ENCODE assay signal across 1 cellular context in the genomic region with DNA sequence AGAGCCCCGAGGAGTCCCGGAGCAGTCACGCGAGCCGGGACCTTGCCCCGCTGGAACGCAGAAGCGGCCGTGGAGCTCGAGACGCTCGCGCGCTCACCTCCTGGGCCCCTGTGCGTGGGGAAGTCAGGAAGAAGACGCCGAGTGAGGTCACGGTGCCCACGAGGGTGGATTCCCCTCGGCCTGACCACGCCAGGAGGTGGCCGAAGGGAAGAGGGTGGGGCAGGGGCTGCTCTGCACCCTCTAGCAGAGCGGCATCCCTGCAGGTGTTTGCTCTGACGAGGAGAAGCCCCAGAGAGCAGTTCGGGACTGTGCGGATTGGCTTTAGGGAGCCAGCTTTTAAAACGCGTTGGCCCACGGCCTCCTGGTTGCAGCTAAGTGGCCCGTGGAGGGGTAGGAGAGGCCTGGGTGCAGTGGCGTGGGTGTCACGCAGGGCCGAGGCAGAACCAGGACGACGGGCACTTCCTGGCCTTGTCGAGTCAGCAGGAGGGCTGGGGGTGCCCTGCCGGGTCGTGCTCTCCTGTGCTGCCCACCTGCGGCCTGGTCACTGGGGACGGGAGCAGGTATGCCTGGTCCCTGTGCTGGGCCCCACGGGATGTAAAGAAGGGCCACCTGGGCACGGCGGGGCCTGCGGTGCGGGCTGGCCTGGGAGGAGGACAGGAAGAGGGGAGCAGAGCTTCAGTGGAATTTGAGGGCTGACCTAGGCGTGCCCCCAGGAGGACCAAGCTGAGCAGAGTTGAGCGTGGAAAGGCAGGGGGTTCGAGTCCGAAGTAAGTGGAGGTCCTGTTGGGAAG.
TF ChIP-seq lines count a peak whose summit lies in the region.

No MANE protein-coding gene starts in this region.

TF ChIP-seq in H1, 55 proteins besides CTCF, POLR2A, EP300 and RAD21:
- TF ChIP-seq, protein P1, sequence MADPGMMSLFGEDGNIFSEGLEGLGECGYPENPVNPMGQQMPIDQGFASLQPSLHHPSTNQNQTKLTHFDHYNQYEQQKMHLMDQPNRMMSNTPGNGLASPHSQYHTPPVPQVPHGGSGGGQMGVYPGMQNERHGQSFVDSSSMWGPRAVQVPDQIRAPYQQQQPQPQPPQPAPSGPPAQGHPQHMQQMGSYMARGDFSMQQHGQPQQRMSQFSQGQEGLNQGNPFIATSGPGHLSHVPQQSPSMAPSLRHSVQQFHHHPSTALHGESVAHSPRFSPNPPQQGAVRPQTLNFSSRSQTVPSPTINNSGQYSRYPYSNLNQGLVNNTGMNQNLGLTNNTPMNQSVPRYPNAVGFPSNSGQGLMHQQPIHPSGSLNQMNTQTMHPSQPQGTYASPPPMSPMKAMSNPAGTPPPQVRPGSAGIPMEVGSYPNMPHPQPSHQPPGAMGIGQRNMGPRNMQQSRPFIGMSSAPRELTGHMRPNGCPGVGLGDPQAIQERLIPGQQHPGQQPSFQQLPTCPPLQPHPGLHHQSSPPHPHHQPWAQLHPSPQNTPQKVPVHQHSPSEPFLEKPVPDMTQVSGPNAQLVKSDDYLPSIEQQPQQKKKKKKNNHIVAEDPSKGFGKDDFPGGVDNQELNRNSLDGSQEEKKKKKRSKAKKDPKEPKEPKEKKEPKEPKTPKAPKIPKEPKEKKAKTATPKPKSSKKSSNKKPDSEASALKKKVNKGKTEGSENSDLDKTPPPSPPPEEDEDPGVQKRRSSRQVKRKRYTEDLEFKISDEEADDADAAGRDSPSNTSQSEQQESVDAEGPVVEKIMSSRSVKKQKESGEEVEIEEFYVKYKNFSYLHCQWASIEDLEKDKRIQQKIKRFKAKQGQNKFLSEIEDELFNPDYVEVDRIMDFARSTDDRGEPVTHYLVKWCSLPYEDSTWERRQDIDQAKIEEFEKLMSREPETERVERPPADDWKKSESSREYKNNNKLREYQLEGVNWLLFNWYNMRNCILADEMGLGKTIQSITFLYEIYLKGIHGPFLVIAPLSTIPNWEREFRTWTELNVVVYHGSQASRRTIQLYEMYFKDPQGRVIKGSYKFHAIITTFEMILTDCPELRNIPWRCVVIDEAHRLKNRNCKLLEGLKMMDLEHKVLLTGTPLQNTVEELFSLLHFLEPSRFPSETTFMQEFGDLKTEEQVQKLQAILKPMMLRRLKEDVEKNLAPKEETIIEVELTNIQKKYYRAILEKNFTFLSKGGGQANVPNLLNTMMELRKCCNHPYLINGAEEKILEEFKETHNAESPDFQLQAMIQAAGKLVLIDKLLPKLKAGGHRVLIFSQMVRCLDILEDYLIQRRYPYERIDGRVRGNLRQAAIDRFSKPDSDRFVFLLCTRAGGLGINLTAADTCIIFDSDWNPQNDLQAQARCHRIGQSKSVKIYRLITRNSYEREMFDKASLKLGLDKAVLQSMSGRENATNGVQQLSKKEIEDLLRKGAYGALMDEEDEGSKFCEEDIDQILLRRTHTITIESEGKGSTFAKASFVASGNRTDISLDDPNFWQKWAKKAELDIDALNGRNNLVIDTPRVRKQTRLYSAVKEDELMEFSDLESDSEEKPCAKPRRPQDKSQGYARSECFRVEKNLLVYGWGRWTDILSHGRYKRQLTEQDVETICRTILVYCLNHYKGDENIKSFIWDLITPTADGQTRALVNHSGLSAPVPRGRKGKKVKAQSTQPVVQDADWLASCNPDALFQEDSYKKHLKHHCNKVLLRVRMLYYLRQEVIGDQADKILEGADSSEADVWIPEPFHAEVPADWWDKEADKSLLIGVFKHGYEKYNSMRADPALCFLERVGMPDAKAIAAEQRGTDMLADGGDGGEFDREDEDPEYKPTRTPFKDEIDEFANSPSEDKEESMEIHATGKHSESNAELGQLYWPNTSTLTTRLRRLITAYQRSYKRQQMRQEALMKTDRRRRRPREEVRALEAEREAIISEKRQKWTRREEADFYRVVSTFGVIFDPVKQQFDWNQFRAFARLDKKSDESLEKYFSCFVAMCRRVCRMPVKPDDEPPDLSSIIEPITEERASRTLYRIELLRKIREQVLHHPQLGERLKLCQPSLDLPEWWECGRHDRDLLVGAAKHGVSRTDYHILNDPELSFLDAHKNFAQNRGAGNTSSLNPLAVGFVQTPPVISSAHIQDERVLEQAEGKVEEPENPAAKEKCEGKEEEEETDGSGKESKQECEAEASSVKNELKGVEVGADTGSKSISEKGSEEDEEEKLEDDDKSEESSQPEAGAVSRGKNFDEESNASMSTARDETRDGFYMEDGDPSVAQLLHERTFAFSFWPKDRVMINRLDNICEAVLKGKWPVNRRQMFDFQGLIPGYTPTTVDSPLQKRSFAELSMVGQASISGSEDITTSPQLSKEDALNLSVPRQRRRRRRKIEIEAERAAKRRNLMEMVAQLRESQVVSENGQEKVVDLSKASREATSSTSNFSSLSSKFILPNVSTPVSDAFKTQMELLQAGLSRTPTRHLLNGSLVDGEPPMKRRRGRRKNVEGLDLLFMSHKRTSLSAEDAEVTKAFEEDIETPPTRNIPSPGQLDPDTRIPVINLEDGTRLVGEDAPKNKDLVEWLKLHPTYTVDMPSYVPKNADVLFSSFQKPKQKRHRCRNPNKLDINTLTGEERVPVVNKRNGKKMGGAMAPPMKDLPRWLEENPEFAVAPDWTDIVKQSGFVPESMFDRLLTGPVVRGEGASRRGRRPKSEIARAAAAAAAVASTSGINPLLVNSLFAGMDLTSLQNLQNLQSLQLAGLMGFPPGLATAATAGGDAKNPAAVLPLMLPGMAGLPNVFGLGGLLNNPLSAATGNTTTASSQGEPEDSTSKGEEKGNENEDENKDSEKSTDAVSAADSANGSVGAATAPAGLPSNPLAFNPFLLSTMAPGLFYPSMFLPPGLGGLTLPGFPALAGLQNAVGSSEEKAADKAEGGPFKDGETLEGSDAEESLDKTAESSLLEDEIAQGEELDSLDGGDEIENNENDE (IDR thresholded peaks at IDR 0.05; ENCODE audit: insufficient replicate concordance, low read length), result no peak
- no peak for TF ChIP-seq NRF1 (IDR thresholded peaks at IDR 0.05; ENCODE audit: low read depth, low read length)
- no peak for TF ChIP-seq EGR1 (IDR thresholded peaks at IDR 0.05; ENCODE audit: borderline replicate concordance, low read depth, low read length)
- TF ChIP-seq FOSL1 (IDR thresholded peaks at IDR 0.05; ENCODE audit: insufficient read depth, low read depth, low read length), result no peak
- TF ChIP-seq ZNF274 (IDR thresholded peaks at IDR 0.05; ENCODE audit: borderline replicate concordance, extremely low read depth, low read length), result no peak
- no peak for TF ChIP-seq CEBPB (IDR thresholded peaks at IDR 0.05; ENCODE audit: low read depth, low read length)
- no peak for TF ChIP-seq JUND (IDR thresholded peaks at IDR 0.05; ENCODE audit: low read length)
- no peak for TF ChIP-seq POU5F1 (IDR thresholded peaks at IDR 0.05; ENCODE audit: low read depth, low read length)
- TF ChIP-seq RNF2 (IDR thresholded peaks at IDR 0.05; ENCODE audit: borderline replicate concordance, low read depth, low read length, missing control alignments, poor library complexity, severe bottlenecking), result peak; percentile 10
- 0 out of 2 replicates have a peak, but pooled peaks have one; percentile 16 for TF ChIP-seq SUZ12 (IDR thresholded peaks at IDR 0.05; ENCODE audit: low read length)
- TF ChIP-seq JUN (IDR thresholded peaks at IDR 0.05; ENCODE audit: low read depth, low read length), result no peak
- TF ChIP-seq KDM5A (IDR thresholded peaks at IDR 0.05; ENCODE audit: low read length), result no peak
